In genomic region chr10:29469481-29470354, GRCh38 we compare ENCODE assay signal across 18 cellular contexts.
DNase-seq lines count a peak whose midpoint lies in the region; ATAC-seq and TF ChIP-seq lines count a peak whose summit lies in the region.
"Had no signal": no experiment of that assay in that cellular context is flagged by ENCODE, and none has a peak within 500 bp of the region (broad histone marks: within the 10 kb centered on the region; RNA-seq: fewer than 3 reads in every experiment).

No MANE protein-coding gene starts in this region.

- H3K27me3 ChIP-seq in ovary (no peaks in the 10 kb centered on the region), transverse colon (no peaks in the 10 kb centered on the region)

- H3K4me3 ChIP-seq in ovary (no peak overlapping the region), transverse colon (no peak overlapping the region)
- H3K4me3 ChIP-seq: smooth muscle cell had no signal

- peak overlapping the region; percentile 28 to 59 for H3K27ac ChIP-seq in ovary
- H3K27ac ChIP-seq in transverse colon: peak overlapping the region in 3 of 4 donors; percentile 2 to 54 (median 21)

- 52 to 72% (median 54%) methylated on average over 28 of the region's 28 CpGs for WGBS in ovary, 3 donors
- 73 to 89% methylated on average over 7 to 28 of the region's 28 CpGs for WGBS in transverse colon (ENCODE audit: low coverage in 1 of 2), 2 donors

- ATAC-seq in T-helper 17 cell (no peak), GM21447 (IDR thresholded peaks at IDR 0.05; ENCODE audit: unreplicated experiment) (no peak)

- TF ChIP-seq CTCF in chondrocyte (IDR thresholded peaks at IDR 0.05) (no peak), ovary (IDR thresholded peaks at IDR 0.05) (no peak), transverse colon (IDR thresholded peaks at IDR 0.05) (no peak)

- H3K4me1 Mint-ChIP-seq in T-helper 17 cell: no peaks in the 10 kb centered on the region
- peaks cover 20% of the 10 kb centered on the region for H3K4me1 Mint-ChIP-seq in chondrocyte (ENCODE audit: low read depth)
- H3K4me1 Mint-ChIP-seq: naive B cell had no signal

- in situ Hi-C loops in transverse colon (cut with MboI; ENCODE audit: low pct_ligation_motif_present in 1 of 4, low pct_unique_long_range_greater_than_20kb in 1 of 4, low sequenced_read_pairs in 3 of 4): no loop called here

- TF ChIP-seq POLR2A in ovary (IDR thresholded peaks at IDR 0.05) (no peak), transverse colon (IDR thresholded peaks at IDR 0.05) (no peak)

- peaks cover 10% of the 10 kb centered on the region for H3K4me1 ChIP-seq in ovary (ENCODE audit: insufficient read depth)
- peaks cover 0 to 17% (median 8%) of the 10 kb centered on the region in 4 donors for H3K4me1 ChIP-seq in transverse colon

- peaks cover 16% of the 10 kb centered on the region for H3K36me3 Mint-ChIP-seq in T-helper 17 cell (ENCODE audit: low read depth)
- H3K36me3 Mint-ChIP-seq in chondrocyte (ENCODE audit: low read depth): peaks cover 52% of the 10 kb centered on the region
- H3K36me3 Mint-ChIP-seq: naive B cell had no signal

- intact Hi-C loops in ovary (cut with DNase I) (no loop called here), transverse colon (cut with DNase I; ENCODE audit: low total_unique reads) (no loop called here)

- H3K4me3 Mint-ChIP-seq in T-helper 17 cell: no peak overlapping the region
- H3K4me3 Mint-ChIP-seq in chondrocyte (ENCODE audit: unreplicated experiment): no peak overlapping the region
- H3K4me3 Mint-ChIP-seq: activated CD4-positive, alpha-beta memory T cell treated with anti-CD3 and anti-CD28 coated beads, Interleukin-2, amount 10 ng/mL, durations not matched to agents 7 days and 5 days; activated naive CD4-positive, alpha-beta T cell treated with anti-CD3 and anti-CD28 coated beads for 36 hours; naive B cell had no signal

- no peaks in the 10 kb centered on the region for H3K9me3 Mint-ChIP-seq in chondrocyte (ENCODE audit: low read depth)
- H3K9me3 Mint-ChIP-seq: activated CD4-positive, alpha-beta memory T cell treated with anti-CD3 and anti-CD28 coated beads, Interleukin-2, amount 10 ng/mL, durations not matched to agents 7 days and 5 days; activated naive CD4-positive, alpha-beta T cell treated with anti-CD3 and anti-CD28 coated beads for 36 hours had no signal

- no peaks in the 10 kb centered on the region for H3K9me3 ChIP-seq in T-helper 17 cell (ENCODE audit: control insufficient read depth, low read length, poor library complexity, severe bottlenecking)
- no peaks in the 10 kb centered on the region for H3K9me3 ChIP-seq in ovary
- H3K9me3 ChIP-seq in transverse colon: no peaks in the 10 kb centered on the region

- peak overlapping the region; percentile 47 for H3K27ac Mint-ChIP-seq in T-helper 17 cell
- H3K27ac Mint-ChIP-seq in chondrocyte (ENCODE audit: unreplicated experiment): peak overlapping the region; percentile 51
- H3K27ac Mint-ChIP-seq: activated CD4-positive, alpha-beta memory T cell treated with anti-CD3 and anti-CD28 coated beads, Interleukin-2, amount 10 ng/mL, durations not matched to agents 7 days and 5 days; activated naive CD4-positive, alpha-beta T cell treated with anti-CD3 and anti-CD28 coated beads for 36 hours had no signal

- H3K36me3 ChIP-seq in ovary: no peaks in the 10 kb centered on the region
- H3K36me3 ChIP-seq in transverse colon: peaks cover 0 to 90% (median 25%) of the 10 kb centered on the region in 4 donors

- DNase-seq in T-helper 17 cell: no peak
- no peak for DNase-seq in chondrocyte (ENCODE audit: low spot score)
- DNase-seq in ovary: peak in 4 of 5 donors; percentile 36 to 64 (median 51)
- no peak for DNase-seq in transverse colon
- DNase-seq in pons (ENCODE audit: low spot score): no peak
- no peak for DNase-seq in NCI-H524 treated with DMSO at 0.1 percent for 48 hours (lab: John Stamatoyannopoulos, UW)
- DNase-seq: activated CD4-positive, alpha-beta memory T cell treated with anti-CD3 and anti-CD28 coated beads, Interleukin-2, amount 10 ng/mL, durations not matched to agents 7 days and 5 days; activated naive CD4-positive, alpha-beta T cell treated with anti-CD3 and anti-CD28 coated beads for 36 hours; activated T-cell treated with anti-CD3 and anti-CD28 coated beads, Interleukin-2, amount 50 U/mL, for 1 hour; COR-L47; hippocampal formation; naive B cell; NCI-H748 treated with DMSO at 0.1 percent for 48 hours; OCI-M1; SIG-M5; T-helper 1 cell had no signal

- TF ChIP-seq EP300 in ovary (IDR thresholded peaks at IDR 0.05) (no peak), transverse colon (IDR thresholded peaks at IDR 0.05; ENCODE audit: low read depth) (no peak)

- H3K27me3 Mint-ChIP-seq in T-helper 17 cell: no peaks in the 10 kb centered on the region
- no peaks in the 10 kb centered on the region for H3K27me3 Mint-ChIP-seq in chondrocyte (ENCODE audit: low read depth)
- H3K27me3 Mint-ChIP-seq: activated CD4-positive, alpha-beta memory T cell treated with anti-CD3 and anti-CD28 coated beads, Interleukin-2, amount 10 ng/mL, durations not matched to agents 7 days and 5 days; naive B cell had no signal

Comparison
In these comparisons a context has a peak if more than half of its experiments do, and no peak if none do; other contexts are left out.
1. DNase-seq: peak in ovary (4 of 5); none in T-helper 17 cell (0 of 3), chondrocyte (single experiment), transverse colon (single experiment), pons (single experiment) and NCI-H524 treated with DMSO at 0.1 percent for 48 hours (single experiment).